ENCODE assay signal across 33 cellular contexts in the genomic region with DNA sequence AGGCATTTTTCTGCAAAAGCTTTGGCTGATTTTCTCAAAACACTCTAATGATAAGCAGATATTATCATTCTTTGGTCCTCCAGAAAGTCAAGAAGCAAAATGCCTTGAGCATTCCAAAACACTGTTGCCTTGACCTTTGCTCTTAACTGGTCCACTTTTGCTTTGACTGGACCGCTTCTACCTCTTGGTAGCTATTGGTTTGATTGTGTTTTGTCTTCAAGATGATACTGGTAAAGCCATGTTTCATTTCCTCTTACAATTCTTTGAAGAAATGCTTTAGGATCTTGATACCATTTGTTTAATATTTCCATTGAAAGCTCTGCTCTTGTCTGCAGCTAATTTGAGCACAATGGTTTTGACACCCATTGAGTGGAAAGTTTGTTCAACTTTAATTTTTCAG.
"Had no signal": no experiment of that assay in that cellular context is flagged by ENCODE, and none has a peak within 500 bp of the region (broad histone marks: within the 10 kb centered on the region; RNA-seq: fewer than 3 reads in every experiment).

No MANE protein-coding gene starts in this region.

- ATAC-seq: activated CD4-positive, CD25-positive, alpha-beta regulatory T cell treated with anti-CD3 and anti-CD28 coated beads, Interleukin-2, amount 50 U/mL, for 24 hours; gastrocnemius medialis; left colon; naive thymus-derived CD8-positive, alpha-beta T cell; pancreas; sciatic nerve; upper lobe of right lung had no signal

- H3K9me3 ChIP-seq: ascending aorta, gastrocnemius medialis, pancreas, prostate gland, stomach, tibial artery, upper lobe of right lung had no signal

- DNase-seq: activated CD4-positive, alpha-beta T cell treated with anti-CD3 and anti-CD28 coated beads for 48 hours; activated CD4-positive, alpha-beta T cell treated with anti-CD3 and anti-CD28 coated beads, Interleukin-2, amount 50 U/mL, for 48 hours; activated CD8-positive, alpha-beta memory T cell treated with anti-CD3 and anti-CD28 coated beads for 24 hours; activated effector memory CD4-positive, alpha-beta T cell treated with anti-CD3 and anti-CD28 coated beads, Interleukin-2, amount 50 U/mL, for 16 hours; activated naive CD4-positive, alpha-beta T cell treated with anti-CD3 and anti-CD28 coated beads, Interleukin-2, amount 10 ng/mL, durations not matched to agents 7 days and 5 days; activated naive CD8-positive, alpha-beta T cell treated with anti-CD3 and anti-CD28 coated beads, Interleukin-2, amount 10 ng/mL, durations not matched to agents 7 days and 5 days; dorsolateral prefrontal cortex; effector memory CD4-positive, alpha-beta T cell; gastrocnemius medialis; hippocampal formation; left colon; mesenchymal stem cell; naive thymus-derived CD8-positive, alpha-beta T cell; nucleus accumbens; pancreas; retina; stimulated activated CD4-positive, alpha-beta T cell treated with anti-CD3 and anti-CD28 coated beads, Interleukin-12 subunit alpha, Interleukin-12 subunit beta, amount 100 ng/mL, for 4 hours; stimulated activated CD4-positive, alpha-beta T cell treated with anti-CD3 and anti-CD28 coated beads, Interleukin-4, amount 100 ng/mL, for 1 hour; stomach; T1000; tibial artery; upper lobe of right lung; WERI-Rb-1 had no signal

- H3K36me3 ChIP-seq: prostate gland, upper lobe of right lung had no signal

- H3K4me3 Mint-ChIP-seq: activated naive CD4-positive, alpha-beta T cell treated with anti-CD3 and anti-CD28 coated beads, Interleukin-2, amount 10 ng/mL, durations not matched to agents 7 days and 5 days; activated naive CD8-positive, alpha-beta T cell treated with anti-CD3 and anti-CD28 coated beads, Interleukin-2, amount 10 ng/mL, durations not matched to agents 7 days and 5 days; activated T-helper 1 cell treated with anti-CD3 and anti-CD28 coated beads, Interleukin-12 subunit alpha, Interleukin-12 subunit beta, Interleukin-2, Interleukin-4 antibody, amounts not matched to agents 30 ng/mL and 10 ng/mL and 1 ng/mL, durations not matched to agents 14 hours and 24 hours and 36 hours; brain; naive thymus-derived CD8-positive, alpha-beta T cell; neural crest cell had no signal

- H3K9me3 Mint-ChIP-seq: activated naive CD4-positive, alpha-beta T cell treated with anti-CD3 and anti-CD28 coated beads, Interleukin-2, amount 10 ng/mL, durations not matched to agents 7 days and 5 days; activated naive CD8-positive, alpha-beta T cell treated with anti-CD3 and anti-CD28 coated beads, Interleukin-2, amount 10 ng/mL, durations not matched to agents 7 days and 5 days; activated T-helper 1 cell treated with anti-CD3 and anti-CD28 coated beads, Interleukin-12 subunit alpha, Interleukin-12 subunit beta, Interleukin-2, Interleukin-4 antibody, amounts not matched to agents 30 ng/mL and 10 ng/mL and 1 ng/mL, durations not matched to agents 14 hours and 24 hours and 36 hours; brain; naive thymus-derived CD8-positive, alpha-beta T cell; neural crest cell had no signal

- H3K27me3 Mint-ChIP-seq: activated naive CD4-positive, alpha-beta T cell treated with anti-CD3 and anti-CD28 coated beads, Interleukin-2, amount 10 ng/mL, durations not matched to agents 7 days and 5 days; activated naive CD8-positive, alpha-beta T cell treated with anti-CD3 and anti-CD28 coated beads, Interleukin-2, amount 10 ng/mL, durations not matched to agents 7 days and 5 days; brain; naive thymus-derived CD8-positive, alpha-beta T cell had no signal

- H3K4me3 ChIP-seq: ascending aorta, cardiac muscle cell, coronary artery, dorsolateral prefrontal cortex, gastrocnemius medialis, pancreas, prostate gland, skin epidermis, stomach, tibial artery, upper lobe of right lung had no signal

- H3K4me1 Mint-ChIP-seq: activated naive CD4-positive, alpha-beta T cell treated with anti-CD3 and anti-CD28 coated beads, Interleukin-2, amount 10 ng/mL, durations not matched to agents 7 days and 5 days; brain; naive thymus-derived CD8-positive, alpha-beta T cell; neural crest cell had no signal

- H3K27ac Mint-ChIP-seq: activated naive CD4-positive, alpha-beta T cell treated with anti-CD3 and anti-CD28 coated beads, Interleukin-2, amount 10 ng/mL, durations not matched to agents 7 days and 5 days; activated naive CD8-positive, alpha-beta T cell treated with anti-CD3 and anti-CD28 coated beads, Interleukin-2, amount 10 ng/mL, durations not matched to agents 7 days and 5 days; activated T-helper 1 cell treated with anti-CD3 and anti-CD28 coated beads, Interleukin-12 subunit alpha, Interleukin-12 subunit beta, Interleukin-2, Interleukin-4 antibody, amounts not matched to agents 30 ng/mL and 10 ng/mL and 1 ng/mL, durations not matched to agents 14 hours and 24 hours and 36 hours; brain; naive thymus-derived CD8-positive, alpha-beta T cell had no signal

- H3K4me1 ChIP-seq: ascending aorta, gastrocnemius medialis, pancreas, prostate gland, stomach, tibial artery, upper lobe of right lung had no signal

- H3K27me3 ChIP-seq: ascending aorta, cardiac muscle cell, dorsolateral prefrontal cortex, gastrocnemius medialis, pancreas, stomach, tibial artery, upper lobe of right lung had no signal

- H3K36me3 Mint-ChIP-seq: activated naive CD4-positive, alpha-beta T cell treated with anti-CD3 and anti-CD28 coated beads, Interleukin-2, amount 10 ng/mL, durations not matched to agents 7 days and 5 days had no signal

- H3K27ac ChIP-seq: ascending aorta, cardiac muscle cell, coronary artery, dorsolateral prefrontal cortex, gastrocnemius medialis, pancreas, prostate gland, skin epidermis, stomach, tibial artery, upper lobe of right lung, WERI-Rb-1 had no signal
